ENCODE assay signal across 8 cellular contexts in the genomic region with DNA sequence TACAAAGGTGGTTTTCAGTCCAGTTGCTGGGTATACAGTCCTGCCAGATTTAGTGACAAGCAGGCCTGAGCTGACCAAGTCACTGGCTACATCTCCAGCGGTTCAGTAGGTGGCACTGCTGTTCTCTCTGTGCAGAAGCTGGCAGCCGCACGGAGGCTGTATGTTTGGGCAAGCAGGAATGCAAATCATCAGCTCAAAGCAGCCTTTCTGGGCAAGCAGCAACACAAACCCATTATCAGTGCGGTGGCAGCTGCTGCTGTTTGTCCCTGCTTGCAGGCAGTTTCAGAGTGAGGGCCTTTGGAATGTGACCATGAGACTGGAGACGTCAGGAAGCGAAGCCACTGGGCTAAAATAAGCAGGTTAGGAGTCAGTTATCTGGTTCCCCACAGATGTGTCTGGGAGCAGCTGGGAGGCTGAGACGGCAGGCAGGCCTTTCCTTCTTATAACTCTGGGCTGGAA.
DNase-seq lines count a peak whose midpoint lies in the region; ATAC-seq, FAIRE-seq and TF ChIP-seq lines count a peak whose summit lies in the region.

No MANE protein-coding gene starts in this region.

- H4K20me1 ChIP-seq in H9 (ENCODE audit: control insufficient read depth, insufficient read depth, insufficient read length) = no peaks in the 10 kb centered on the region

- no peak overlapping the region for H2AK5ac ChIP-seq in H9 (ENCODE audit: insufficient read length, low read length)

- H2BK120ac ChIP-seq in H9 (ENCODE audit: low read depth, low read length, poor library complexity, severe bottlenecking) = no peak overlapping the region

- peaks cover 3% of the 10 kb centered on the region in 2 experiments; a peak in 4 of 5 replicates for H3K9me3 Mint-ChIP-seq in H9
- peaks cover 4% of the 10 kb centered on the region for H3K9me3 Mint-ChIP-seq in activated T-helper 17 cell treated with anti-CD3 and anti-CD28 coated beads, Interleukin-2, amount 50 U/mL, for 72 hours

- H3K23me2 ChIP-seq in H9 (ENCODE audit: insufficient read length, low read depth, low read length, poor library complexity, severe bottlenecking) = no peaks in the 10 kb centered on the region

- no peak overlapping the region for H3K4me3 Mint-ChIP-seq in H9
- peak overlapping the region; percentile 53 for H3K4me3 Mint-ChIP-seq in activated T-helper 17 cell treated with anti-CD3 and anti-CD28 coated beads, Interleukin-2, amount 50 U/mL, for 72 hours

- no peaks in the 10 kb centered on the region for H3K36me3 ChIP-seq in neutrophil

- no peak overlapping the region for H4K5ac ChIP-seq in H9 (ENCODE audit: insufficient read length, low read depth, low read length)

- no peaks in the 10 kb centered on the region for H3K79me1 ChIP-seq in H9 (ENCODE audit: insufficient read depth, low read depth, low read length, poor library complexity, severe bottlenecking)

- no peak overlapping the region for H3K56ac ChIP-seq in H9 (ENCODE audit: insufficient read length, low read depth, low read length)

- H3K4me3 ChIP-seq in LNCaP clone FGC (ENCODE audit: low read depth, low read length) (no peak overlapping the region), fibroblast of villous mesenchyme (ENCODE audit: low read depth, low read length) (no peak overlapping the region), neutrophil (ENCODE audit: low read depth in 1 of 2, low read length in 1 of 2) (no peak overlapping the region)

- H3K27ac Mint-ChIP-seq in H9 = peak overlapping the region; percentile 76 to 92 (median 90)
- peak overlapping the region; percentile 72 for H3K27ac Mint-ChIP-seq in activated T-helper 17 cell treated with anti-CD3 and anti-CD28 coated beads, Interleukin-2, amount 50 U/mL, for 72 hours

- no peak overlapping the region for H3T11ph ChIP-seq in H9 (ENCODE audit: low read length)

- H3K14ac ChIP-seq in H9 (ENCODE audit: insufficient read depth, low read length) = no peak overlapping the region

- WGBS in H9 (ENCODE audit: extremely low coverage, insufficient read length, low lambda C conversion rate) = no CpG with 5 or more reads among the region's 7 CpGs

- no peak overlapping the region for H3K18ac ChIP-seq in H9 (ENCODE audit: insufficient read length, low read depth, low read length)

- no peaks in the 10 kb centered on the region for H3K27me3 ChIP-seq in H9 (ENCODE audit: insufficient read depth, low read length)
- no peaks in the 10 kb centered on the region for H3K27me3 ChIP-seq in neutrophil

- H3K4me1 Mint-ChIP-seq in H9 = peaks cover 5% of the 10 kb centered on the region in 2 experiments
- peaks cover 8% of the 10 kb centered on the region for H3K4me1 Mint-ChIP-seq in activated T-helper 17 cell treated with anti-CD3 and anti-CD28 coated beads, Interleukin-2, amount 50 U/mL, for 72 hours

- ATAC-seq in activated T-helper 17 cell treated with anti-CD3 and anti-CD28 coated beads, Interleukin-2, amount 50 U/mL, for 72 hours (replicated peaks) = peak; percentile 100

- CTCF ChIA-PET in RWPE1 (lab: Yijun Ruan, JAX) = interaction anchor here (0.6 to 1.5 kb wide), 9 partner anchors 85 to 1656 kb away, joined by 3 to 18 read pairs (median 4); no protein-coding TSS in a partner anchor

- H3K27me3 Mint-ChIP-seq in H9 (ENCODE audit: low read depth) = no peaks in the 10 kb centered on the region; the same call in 1 of the 2 replicates
- no peaks in the 10 kb centered on the region for H3K27me3 Mint-ChIP-seq in activated T-helper 17 cell treated with anti-CD3 and anti-CD28 coated beads, Interleukin-2, amount 50 U/mL, for 72 hours

- no peak overlapping the region for H3K4ac ChIP-seq in H9 (ENCODE audit: low read depth, low read length)

- H4K91ac ChIP-seq in H9 (ENCODE audit: insufficient read length, low read depth, low read length) = no peak overlapping the region

- TF ChIP-seq CTCF in H9 (conservative IDR thresholded peaks at IDR 0.05) (peak; percentile 84), LNCaP clone FGC (IDR thresholded peaks at IDR 0.05; ENCODE audit: control insufficient read depth, extremely low read depth, insufficient read depth) (peak; percentile 94), RWPE1 (conservative IDR thresholded peaks at IDR 0.05; ENCODE audit: low read depth) (peak; percentile 68), fibroblast of villous mesenchyme (IDR thresholded peaks at IDR 0.05; ENCODE audit: insufficient read depth, low read depth, low read length) (peak; percentile 85), neutrophil (IDR thresholded peaks at IDR 0.05) (peak; percentile 51)

- no peak overlapping the region for H2BK15ac ChIP-seq in H9 (ENCODE audit: low read depth, low read length)

- peak; percentile 93 for FAIRE-seq in G401.6 (lab: Jason Lieb, UNC)

- H4K8ac ChIP-seq in H9 (replicated peaks; ENCODE audit: insufficient read length, low read depth, low read length) = no peak overlapping the region

- H3K23ac ChIP-seq in H9 (ENCODE audit: insufficient read length, low read depth, low read length) = no peak overlapping the region

- peaks cover 0 to 17% (median 0%) of the 10 kb centered on the region in 3 experiments; a peak in 2 of 7 replicates for H3K36me3 Mint-ChIP-seq in H9 (ENCODE audit: insufficient read depth in 1 of 3, low read depth in 3 of 3)
- no peaks in the 10 kb centered on the region for H3K36me3 Mint-ChIP-seq in activated T-helper 17 cell treated with anti-CD3 and anti-CD28 coated beads, Interleukin-2, amount 50 U/mL, for 72 hours (ENCODE audit: low read depth)

- DNase-seq in H9 (peak; percentile 89), LNCaP clone FGC (ENCODE audit: low read depth) (peak; percentile 82), RWPE1 (ENCODE audit: low spot score) (peak; percentile 69), fibroblast of villous mesenchyme (ENCODE audit: low read depth) (peak; percentile 87), substantia nigra (lab: John Stamatoyannopoulos, UW) (peak in 48 of 49 donors; percentile 4 to 91 (median 67))

- H2AFZ ChIP-seq in H9 (ENCODE audit: low read length) = peak overlapping the region; percentile 26

- no peak overlapping the region for H3K27ac ChIP-seq in H9 (ENCODE audit: insufficient read length, low read depth, low read length)
- peak overlapping the region; percentile 50 for H3K27ac ChIP-seq in RWPE1
- no peak overlapping the region for H3K27ac ChIP-seq in neutrophil
- H3K27ac ChIP-seq in substantia nigra (ENCODE audit: low read depth, low read length, poor library complexity, severe bottlenecking) = peak overlapping the region; percentile 8

- H2BK20ac ChIP-seq in H9 (ENCODE audit: low read depth, low read length, poor library complexity, severe bottlenecking) = no peak overlapping the region

- H2BK12ac ChIP-seq in H9 (ENCODE audit: insufficient read length, low read depth, low read length) = no peak overlapping the region

- H3K79me2 ChIP-seq in H9 (ENCODE audit: insufficient read depth, low read length) = no peaks in the 10 kb centered on the region

- no peak overlapping the region for H3K9ac ChIP-seq in H9 (ENCODE audit: extremely low read depth, insufficient read length, low read length)

- no peak overlapping the region for H3K4me2 ChIP-seq in H9 (ENCODE audit: insufficient read depth, insufficient read length, low read length)

- H3K9me3 ChIP-seq in H9 (ENCODE audit: control insufficient read depth, low read depth, low read length) = no peaks in the 10 kb centered on the region
- no peaks in the 10 kb centered on the region for H3K9me3 ChIP-seq in neutrophil

- no peak overlapping the region for H2BK5ac ChIP-seq in H9 (ENCODE audit: insufficient read length, low read length)

- POLR2A ChIA-PET in RWPE1 (lab: Yijun Ruan, JAX; ENCODE audit: low non-redundant PET) = no interaction called here

- H3K4me1 ChIP-seq in H9 (ENCODE audit: insufficient read depth, low read length) (no peaks in the 10 kb centered on the region), neutrophil (ENCODE audit: control insufficient read depth in 1 of 2, insufficient read depth in 1 of 2, low read depth in 1 of 2, low read length in 1 of 2) (peaks cover 3 to 4% of the 10 kb centered on the region in 2 experiments)

Comparison
In these comparisons a context has a peak if more than half of its experiments do, and no peak if none do; other contexts are left out.
1. H3K27ac ChIP-seq: peak in RWPE1 (single experiment) and substantia nigra (single experiment); none in H9 (single experiment) and neutrophil (single experiment).
2. Peak in every context shown above with its lines, with median percentiles within 50 percentile points of each other: DNase-seq and CTCF ChIP-seq.